In the genomic region with DNA sequence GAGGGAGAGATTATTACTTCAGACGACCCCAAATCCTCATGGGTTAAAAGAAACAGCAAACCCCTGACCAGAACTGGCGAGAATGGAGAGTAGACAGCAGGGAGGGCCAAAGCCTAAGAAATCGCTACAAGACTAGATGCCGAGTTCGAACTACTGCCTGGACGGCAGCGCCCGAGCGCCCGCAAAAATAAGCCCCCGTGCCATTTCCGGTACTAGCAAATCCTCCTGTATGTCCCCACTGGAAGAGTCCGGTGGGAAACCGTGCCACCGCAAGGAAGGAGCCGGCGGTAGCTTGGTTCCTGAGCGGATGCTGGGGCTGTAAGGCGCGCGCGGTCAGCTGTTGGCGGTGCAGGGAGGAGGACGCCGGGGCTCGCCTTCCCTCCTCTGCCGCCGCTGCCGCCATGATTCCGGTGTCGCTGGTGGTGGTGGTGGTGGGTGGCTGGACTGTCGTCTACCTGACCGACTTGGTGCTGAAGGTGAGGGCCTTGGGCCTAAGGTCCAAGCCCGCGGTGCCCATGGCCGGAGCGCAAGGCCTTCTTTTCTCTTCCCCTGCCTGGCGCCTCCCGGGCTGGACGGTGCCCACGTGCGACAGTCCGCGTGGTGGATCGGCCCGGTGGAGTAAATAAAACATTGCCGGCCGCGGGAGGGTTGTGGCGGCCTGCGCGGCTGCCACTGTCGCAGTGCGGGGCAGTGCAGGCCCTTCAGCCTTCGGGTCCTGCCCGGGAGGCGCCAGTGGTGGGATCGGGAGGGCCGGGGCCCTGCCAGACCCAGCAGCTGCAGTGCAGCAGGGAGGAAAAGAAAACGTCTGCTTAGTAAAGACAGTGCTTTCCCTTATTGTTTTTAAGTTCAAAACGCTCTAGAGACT, we compare ENCODE assay signal across 8 cellular contexts. TPM values are rescaled to one million over a fixed set of nuclear protein-coding genes. Genes with fewer than 3 reads are reported as not detected.
DNase-seq lines count a peak whose midpoint lies in the region; ATAC-seq and TF ChIP-seq lines count a peak whose summit lies in the region.

TSS of gene MBTPS2 (plus strand) at position 284 of the 865 bp plus-strand sequence. CDS start at position 402, 118 bp downstream.

- 0 to 33% (median 1%) methylated on average over 28 to 61 of the region's 61 CpGs for WGBS in spleen, 5 donors

- TF ChIP-seq CTCF in WTC11 (IDR thresholded peaks at IDR 0.05) (no peak), cardiac fibroblast (IDR thresholded peaks at IDR 0.05; ENCODE audit: low read depth, low read length) (no peak), spleen (IDR thresholded peaks at IDR 0.05 in 8 of 11, conservative IDR thresholded peaks at IDR 0.05 in 3 of 11) (no peak)

- no peak within 1 kb of the TSS for H3K27ac Mint-ChIP-seq in WTC11

- CTCF ChIA-PET in WTC11 (lab: Charles Lee) = no interaction called here

- ATAC-seq in GM18909 (IDR thresholded peaks at IDR 0.05; ENCODE audit: poor library complexity, unreplicated experiment) (peak; percentile 86), HG03159 (IDR thresholded peaks at IDR 0.05; ENCODE audit: unreplicated experiment) (peak; percentile 84), WTC11 (peak; percentile 88)

- peak within 1 kb of the TSS; percentile 61 to 88 (median 80) for H3K27ac ChIP-seq in spleen

- H3K27me3 ChIP-seq in spleen (replicated peaks in 1 of 7) = peaks cover 0 to 6% (median 0%) of the 10 kb centered on the region in 7 donors

- H3K9me3 Mint-ChIP-seq in WTC11 = no peaks in the 10 kb centered on the region

- peaks cover 0 to 9% (median 0%) of the 10 kb centered on the region in 6 donors for H3K36me3 ChIP-seq in spleen

- intact Hi-C loops in spleen (cut with DNase I; ENCODE audit: low total_unique reads) = no loop called here

- DNase-seq in AG08396 (ENCODE audit: low spot score) (peak; percentile 70), NCI-H2227 treated with DMSO at 0.1 percent for 48 hours (lab: John Stamatoyannopoulos, UW) (peak; percentile 96), WTC11 (ENCODE audit: low spot score) (peak; percentile 81), cardiac fibroblast (ENCODE audit: low read depth in 2 of 2) (peak; percentile 94), inferior parietal cortex (ENCODE audit: extremely low spot score) (peak; percentile 78), spleen (peak; percentile 93)

- TF ChIP-seq POLR2A in spleen (IDR thresholded peaks at IDR 0.05) = no peak

- peaks cover 11% of the 10 kb centered on the region for H3K4me1 Mint-ChIP-seq in WTC11

- peak within 1 kb of the TSS; percentile 65 to 73 for H3K4me3 ChIP-seq in cardiac fibroblast (replicated peaks in 1 of 2; ENCODE audit: low read depth in 2 of 2, low read length in 2 of 2)
- peak within 1 kb of the TSS; percentile 42 to 85 (median 61) for H3K4me3 ChIP-seq in spleen

- H3K27me3 Mint-ChIP-seq in WTC11 (ENCODE audit: low read depth) = no peaks in the 10 kb centered on the region

- H3K4me3 Mint-ChIP-seq in WTC11 = peak within 1 kb of the TSS; percentile 86

- peaks cover 0 to 15% (median 6%) of the 10 kb centered on the region in 6 donors for H3K4me1 ChIP-seq in spleen

- POLR2A ChIA-PET in WTC11 (lab: Charles Lee) = interaction anchor here (0.9 kb wide), 1 partner anchor 133 kb away, joined by 5 read pairs; no protein-coding TSS in a partner anchor

- no peaks in the 10 kb centered on the region for H3K9me3 ChIP-seq in spleen

- H3K36me3 Mint-ChIP-seq in WTC11 = peaks cover 2% of the 10 kb centered on the region

TF ChIP-seq in WTC11, 78 proteins besides CTCF, POLR2A, EP300 and RAD21 (continues in another document):
- TF ChIP-seq, protein P1, sequence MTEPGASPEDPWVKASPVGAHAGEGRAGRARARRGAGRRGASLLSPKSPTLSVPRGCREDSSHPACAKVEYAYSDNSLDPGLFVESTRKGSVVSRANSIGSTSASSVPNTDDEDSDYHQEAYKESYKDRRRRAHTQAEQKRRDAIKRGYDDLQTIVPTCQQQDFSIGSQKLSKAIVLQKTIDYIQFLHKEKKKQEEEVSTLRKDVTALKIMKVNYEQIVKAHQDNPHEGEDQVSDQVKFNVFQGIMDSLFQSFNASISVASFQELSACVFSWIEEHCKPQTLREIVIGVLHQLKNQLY (CRISPR knock-in tag; IDR thresholded peaks at IDR 0.05) = no peak
- TF ChIP-seq GABPB1 (CRISPR knock-in tag; IDR thresholded peaks at IDR 0.05) (peak; percentile 84), ARID4B (CRISPR knock-in tag; IDR thresholded peaks at IDR 0.05; ENCODE audit: borderline replicate concordance) (peak; percentile 84; the same call in 1 of the 2 replicates), FOXK1 (CRISPR knock-in tag; IDR thresholded peaks at IDR 0.05) (peak; percentile 82; the same call in 1 of the 2 replicates), FOXP1 (CRISPR knock-in tag; IDR thresholded peaks at IDR 0.05; ENCODE audit: borderline replicate concordance) (peak; percentile 81; the same call in 1 of the 2 replicates)
- TF ChIP-seq, protein P2, sequence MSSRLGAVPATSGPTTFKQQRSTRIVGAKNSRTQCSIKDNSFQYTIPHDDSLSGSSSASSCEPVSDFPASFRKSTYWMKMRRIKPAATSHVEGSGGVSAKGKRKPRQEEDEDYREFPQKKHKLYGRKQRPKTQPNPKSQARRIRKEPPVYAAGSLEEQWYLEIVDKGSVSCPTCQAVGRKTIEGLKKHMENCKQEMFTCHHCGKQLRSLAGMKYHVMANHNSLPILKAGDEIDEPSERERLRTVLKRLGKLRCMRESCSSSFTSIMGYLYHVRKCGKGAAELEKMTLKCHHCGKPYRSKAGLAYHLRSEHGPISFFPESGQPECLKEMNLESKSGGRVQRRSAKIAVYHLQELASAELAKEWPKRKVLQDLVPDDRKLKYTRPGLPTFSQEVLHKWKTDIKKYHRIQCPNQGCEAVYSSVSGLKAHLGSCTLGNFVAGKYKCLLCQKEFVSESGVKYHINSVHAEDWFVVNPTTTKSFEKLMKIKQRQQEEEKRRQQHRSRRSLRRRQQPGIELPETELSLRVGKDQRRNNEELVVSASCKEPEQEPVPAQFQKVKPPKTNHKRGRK (CRISPR knock-in tag; IDR thresholded peaks at IDR 0.05; ENCODE audit: borderline replicate concordance) = no peak
- TF ChIP-seq, protein P3, sequence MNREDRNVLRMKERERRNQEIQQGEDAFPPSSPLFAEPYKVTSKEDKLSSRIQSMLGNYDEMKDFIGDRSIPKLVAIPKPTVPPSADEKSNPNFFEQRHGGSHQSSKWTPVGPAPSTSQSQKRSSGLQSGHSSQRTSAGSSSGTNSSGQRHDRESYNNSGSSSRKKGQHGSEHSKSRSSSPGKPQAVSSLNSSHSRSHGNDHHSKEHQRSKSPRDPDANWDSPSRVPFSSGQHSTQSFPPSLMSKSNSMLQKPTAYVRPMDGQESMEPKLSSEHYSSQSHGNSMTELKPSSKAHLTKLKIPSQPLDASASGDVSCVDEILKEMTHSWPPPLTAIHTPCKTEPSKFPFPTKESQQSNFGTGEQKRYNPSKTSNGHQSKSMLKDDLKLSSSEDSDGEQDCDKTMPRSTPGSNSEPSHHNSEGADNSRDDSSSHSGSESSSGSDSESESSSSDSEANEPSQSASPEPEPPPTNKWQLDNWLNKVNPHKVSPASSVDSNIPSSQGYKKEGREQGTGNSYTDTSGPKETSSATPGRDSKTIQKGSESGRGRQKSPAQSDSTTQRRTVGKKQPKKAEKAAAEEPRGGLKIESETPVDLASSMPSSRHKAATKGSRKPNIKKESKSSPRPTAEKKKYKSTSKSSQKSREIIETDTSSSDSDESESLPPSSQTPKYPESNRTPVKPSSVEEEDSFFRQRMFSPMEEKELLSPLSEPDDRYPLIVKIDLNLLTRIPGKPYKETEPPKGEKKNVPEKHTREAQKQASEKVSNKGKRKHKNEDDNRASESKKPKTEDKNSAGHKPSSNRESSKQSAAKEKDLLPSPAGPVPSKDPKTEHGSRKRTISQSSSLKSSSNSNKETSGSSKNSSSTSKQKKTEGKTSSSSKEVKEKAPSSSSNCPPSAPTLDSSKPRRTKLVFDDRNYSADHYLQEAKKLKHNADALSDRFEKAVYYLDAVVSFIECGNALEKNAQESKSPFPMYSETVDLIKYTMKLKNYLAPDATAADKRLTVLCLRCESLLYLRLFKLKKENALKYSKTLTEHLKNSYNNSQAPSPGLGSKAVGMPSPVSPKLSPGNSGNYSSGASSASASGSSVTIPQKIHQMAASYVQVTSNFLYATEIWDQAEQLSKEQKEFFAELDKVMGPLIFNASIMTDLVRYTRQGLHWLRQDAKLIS (CRISPR knock-in tag; IDR thresholded peaks at IDR 0.05; ENCODE audit: borderline replicate concordance) = no peak; the same call in 1 of the 2 replicates

RNA-seq across cellular contexts. Expression of gene MBTPS2, which starts in this region (rescaled TPM):
- total RNA-seq in WTC11 (2021) (8.4 to 9.8 TPM (median 9.1 TPM) in 3 replicates), spleen (10 to 100 TPM in 5 of 7 donors, 1 to 10 TPM in 2; 8.1 to 13.3 (median 11.9) TPM)
- 1 to 10 TPM; 1.0 to 1.6 (median 1.5) TPM for polyA plus RNA-seq in spleen

Comparison
In these comparisons a context has a peak if more than half of its experiments do, and no peak if none do; other contexts are left out.
1. Peak in every context shown above with its lines: DNase-seq, ATAC-seq, H3K4me3 ChIP-seq and H3K27ac ChIP-seq.